Comparison of ENCODE assay signal across 24 cellular contexts in genomic region chr17:50605434-50605833, GRCh38. TPM values are rescaled to one million over a fixed set of nuclear protein-coding genes. Genes with fewer than 3 reads are reported as not detected.
A peak's percentile ranks its signal among the peaks of the same experiment; 100 is the strongest.
DNase-seq lines count a peak whose midpoint lies in the region; FAIRE-seq and TF ChIP-seq lines count a peak whose summit lies in the region.
"Had no signal": no experiment of that assay in that cellular context is flagged by ENCODE, and none has a peak within 500 bp of the region (broad histone marks: within the 10 kb centered on the region; RNA-seq: fewer than 3 reads in every experiment).

No MANE protein-coding gene starts in this region.

- no peak overlapping the region for H4K91ac ChIP-seq in mesenchymal stem cell (ENCODE audit: low read length)

- no peak for FAIRE-seq in urothelium cell line (lab: Jason Lieb, UNC)
- FAIRE-seq: GM12891, H1 had no signal

- no peaks in the 10 kb centered on the region for H3K79me1 ChIP-seq in mesenchymal stem cell (replicated peaks; ENCODE audit: low read length, poor library complexity, severe bottlenecking)

- 89% methylated on average over 10 of the region's 10 CpGs for WGBS in mesenchymal stem cell

- TF ChIP-seq CTCF in fibroblast of lung (conservative IDR thresholded peaks at IDR 0.05 in 1 of 2, IDR thresholded peaks at IDR 0.05 in 1 of 2; ENCODE audit: low read depth in 1 of 2, low read length in 2 of 2) (no peak), vagina (IDR thresholded peaks at IDR 0.05) (no peak)

- H3K79me2 ChIP-seq in fibroblast of lung (ENCODE audit: control insufficient read depth, insufficient read depth, low read length): no peaks in the 10 kb centered on the region

- no peak overlapping the region for H2AK5ac ChIP-seq in mesenchymal stem cell (ENCODE audit: low read length, severe bottlenecking)

- H3K9me3 ChIP-seq in SK-N-MC (ENCODE audit: low read depth, low read length): no peaks in the 10 kb centered on the region
- H3K9me3 ChIP-seq in fibroblast of lung (ENCODE audit: control insufficient read depth, insufficient read depth, low read depth, low read length): no peaks in the 10 kb centered on the region
- H3K9me3 ChIP-seq in mesenchymal stem cell (ENCODE audit: control insufficient read depth, low read length): no peaks in the 10 kb centered on the region
- H3K9me3 ChIP-seq in vagina: no peaks in the 10 kb centered on the region
- H3K9me3 ChIP-seq: BLaER1 treated with 17β-estradiol and CSF1 and Interleukin-3, amounts not matched to agents 10 nM and 100 nM; Caco-2; Peyer's patch had no signal

- no peak overlapping the region for H3K4ac ChIP-seq in mesenchymal stem cell (ENCODE audit: low read depth in 1 of 2, low read length in 2 of 2)

- H2BK12ac ChIP-seq in mesenchymal stem cell (ENCODE audit: low read length in 2 of 2): no peak overlapping the region

- H3K4me2 ChIP-seq in fibroblast of lung (ENCODE audit: extremely low read depth, insufficient read depth, low read length) (no peak overlapping the region), mesenchymal stem cell (ENCODE audit: low read length, poor library complexity, severe bottlenecking) (no peak overlapping the region)
- H3K4me2 ChIP-seq: BLaER1 treated with 17β-estradiol and CSF1 and Interleukin-3, amounts not matched to agents 10 nM and 100 nM; KMS-11 had no signal

- H3K4me1 ChIP-seq in fibroblast of lung (ENCODE audit: control insufficient read depth, extremely low read depth, insufficient read depth, low read length) (peaks cover 2% of the 10 kb centered on the region), mesenchymal stem cell (ENCODE audit: control insufficient read depth, insufficient read depth, low read depth, low read length) (peaks cover 7% of the 10 kb centered on the region), vagina (peaks cover 31% of the 10 kb centered on the region)
- H3K4me1 ChIP-seq: Caco-2, Peyer's patch had no signal

- peak overlapping the region; percentile 54; the same call in 1 of the 2 replicates for H3K27ac ChIP-seq in SK-N-MC
- H3K27ac ChIP-seq in fibroblast of lung (ENCODE audit: insufficient read depth, low read length): no peak overlapping the region
- no peak overlapping the region for H3K27ac ChIP-seq in mesenchymal stem cell (ENCODE audit: low read length, poor library complexity, severe bottlenecking)
- H3K27ac ChIP-seq in vagina: peak overlapping the region; percentile 76
- H3K27ac ChIP-seq: BLaER1 treated with 17β-estradiol and CSF1 and Interleukin-3, amounts not matched to agents 10 nM and 100 nM; KMS-11; Peyer's patch had no signal

- H3K18ac ChIP-seq in mesenchymal stem cell (ENCODE audit: low read depth in 1 of 2, low read length in 2 of 2): no peak overlapping the region

- H3K9ac ChIP-seq in SK-N-MC (ENCODE audit: insufficient read length): no peak overlapping the region
- no peak overlapping the region for H3K9ac ChIP-seq in fibroblast of lung (ENCODE audit: insufficient read depth, low read length)
- H3K9ac ChIP-seq in mesenchymal stem cell (ENCODE audit: low read length): no peak overlapping the region
- H3K9ac ChIP-seq: BLaER1 treated with 17β-estradiol and CSF1 and Interleukin-3, amounts not matched to agents 10 nM and 100 nM; KMS-11 had no signal

- H2BK5ac ChIP-seq in mesenchymal stem cell (ENCODE audit: low read depth, low read length, poor library complexity, severe bottlenecking): no peak overlapping the region

- no peak overlapping the region for H3K14ac ChIP-seq in mesenchymal stem cell (ENCODE audit: low read length in 2 of 2)

- no peak overlapping the region for H3K4me3 ChIP-seq in SK-N-MC
- no peak overlapping the region for H3K4me3 ChIP-seq in fibroblast of lung (replicated peaks in 1 of 4; ENCODE audit: control extremely low read depth in 1 of 4, insufficient read depth in 1 of 4, low read depth in 3 of 4, low read length in 4 of 4)
- H3K4me3 ChIP-seq in mesenchymal stem cell (ENCODE audit: insufficient read depth in 1 of 2, low read depth in 1 of 2, low read length in 2 of 2): no peak overlapping the region
- H3K4me3 ChIP-seq in vagina: no peak overlapping the region
- H3K4me3 ChIP-seq: BLaER1 treated with 17β-estradiol and CSF1 and Interleukin-3, amounts not matched to agents 10 nM and 100 nM; Peyer's patch had no signal

- H3K36me3 ChIP-seq in SK-N-MC (ENCODE audit: insufficient read depth, low read length) (no peaks in the 10 kb centered on the region), fibroblast of lung (ENCODE audit: control insufficient read depth, insufficient read depth, low read length) (no peaks in the 10 kb centered on the region), mesenchymal stem cell (ENCODE audit: control insufficient read depth in 1 of 2, insufficient read depth in 2 of 2, low read depth in 1 of 2, low read length in 2 of 2) (no peaks in the 10 kb centered on the region), vagina (no peaks in the 10 kb centered on the region)
- H3K36me3 ChIP-seq: BLaER1 treated with 17β-estradiol and CSF1 and Interleukin-3, amounts not matched to agents 10 nM and 100 nM; Peyer's patch had no signal

- no peak overlapping the region for H2BK120ac ChIP-seq in mesenchymal stem cell (ENCODE audit: low read depth, low read length)

- no peaks in the 10 kb centered on the region for H4K20me1 ChIP-seq in fibroblast of lung (ENCODE audit: control insufficient read depth, extremely low read depth, insufficient read depth, low read length)
- H4K20me1 ChIP-seq: BLaER1 treated with 17β-estradiol and CSF1 and Interleukin-3, amounts not matched to agents 10 nM and 100 nM had no signal

- intact Hi-C loops in vagina (cut with DNase I): no loop called here

- peak overlapping the region; percentile 31 for H2BK15ac ChIP-seq in mesenchymal stem cell (ENCODE audit: low read depth, poor library complexity, severe bottlenecking)

- H3K27me3 ChIP-seq in fibroblast of lung (ENCODE audit: control insufficient read depth, insufficient read depth, low read length) (peaks cover 28% of the 10 kb centered on the region), mesenchymal stem cell (ENCODE audit: control insufficient read depth in 1 of 2, insufficient read depth in 1 of 2, low read length in 2 of 2) (peaks cover 39 to 44% of the 10 kb centered on the region in 2 experiments), vagina (no peaks in the 10 kb centered on the region)
- H3K27me3 ChIP-seq: BLaER1 treated with 17β-estradiol and CSF1 and Interleukin-3, amounts not matched to agents 10 nM and 100 nM; Peyer's patch had no signal

- no peak for TF ChIP-seq POLR2A in vagina (IDR thresholded peaks at IDR 0.05)

- no peak overlapping the region for H4K8ac ChIP-seq in mesenchymal stem cell (ENCODE audit: low read length)

- DNase-seq in SK-N-MC (ENCODE audit: low read depth, low spot score) (no peak), fibroblast of lung (ENCODE audit: low read depth in 2 of 2) (peak; percentile 12 to 44), mesenchymal stem cell (no peak), vagina (ENCODE audit: extremely low spot score in 2 of 2) (no peak), NCI-H1930 (lab: John Stamatoyannopoulos, UW) (no peak), urothelium cell line (ENCODE audit: low spot score) (no peak)
- no peak for DNase-seq in effector CD4-positive, alpha-beta T cell
- DNase-seq: Caco-2; CD4-positive, alpha-beta memory T cell; DND-41; NCI-H1105; NCI-H146; NCI-H2081; NCI-H2171; NCI-H345; NCI-H524; NCI-H774; NK-92 treated with Interleukin-12 subunit alpha and Interleukin-12 subunit beta, amount 100 ng/mL, for 24 hours; Peyer's patch had no signal

- no peak overlapping the region for H3K23ac ChIP-seq in mesenchymal stem cell (ENCODE audit: low read length in 2 of 2)

- H2AFZ ChIP-seq in fibroblast of lung (ENCODE audit: low read length): no peak overlapping the region
- H2AFZ ChIP-seq in mesenchymal stem cell (ENCODE audit: low read depth, low read length): no peak overlapping the region

RNA-seq across cellular contexts. Expression of gene ABCC3, which starts 29.2 kb away (rescaled TPM):
- total RNA-seq in fibroblast of lung: 20.0 and 34.8 TPM in 2 replicates
- polyA plus RNA-seq in fibroblast of lung: 11.5 and 11.9 TPM in 2 replicates
- polyA plus RNA-seq in fibroblast of lung (2012): 13.8 and 14.8 TPM in 2 replicates
- 35.8 and 62.2 TPM in 2 replicates for polyA minus RNA-seq in fibroblast of lung (ENCODE audit: low replicate concordance)
- polyA plus RNA-seq in mesenchymal stem cell (2013, experiment 1 of 2): 2.5 TPM
- polyA plus RNA-seq in mesenchymal stem cell (2013, experiment 2 of 2): 2.5 TPM
- 47.6 TPM for total RNA-seq in vagina
- total RNA-seq: G401 had no signal
- polyA plus RNA-seq: CD4-positive, alpha-beta memory T cell had no signal

RNA-seq across cellular contexts. Expression of gene CACNA1G, which starts 44.9 kb away (rescaled TPM):
- total RNA-seq in fibroblast of lung: 0.26 and 0.99 TPM in 2 replicates
- polyA plus RNA-seq in fibroblast of lung: 0.08 and 0.09 TPM in 2 replicates
- polyA plus RNA-seq in fibroblast of lung (2012): 0.06 and 0.08 TPM in 2 replicates
- 0.07 TPM in 1 of 2 replicates, not detected in the other for polyA minus RNA-seq in fibroblast of lung (ENCODE audit: low replicate concordance)
- polyA plus RNA-seq in mesenchymal stem cell (2013, experiment 1 of 2): 0.01 TPM
- 0.01 TPM for polyA plus RNA-seq in mesenchymal stem cell (2013, experiment 2 of 2)
- 4.9 TPM for total RNA-seq in vagina
- total RNA-seq: CD4-positive, alpha-beta memory T cell; Peyer's patch had no signal
- polyA plus RNA-seq: CD4-positive, alpha-beta memory T cell had no signal

RNA-seq across cellular contexts. Expression of gene SPATA20, which starts 58.5 kb away (rescaled TPM):
- total RNA-seq in fibroblast of lung (68.8 and 119 TPM in 2 replicates), vagina (73.4 TPM)
- polyA plus RNA-seq in fibroblast of lung: 19.9 and 21.6 TPM in 2 replicates
- polyA plus RNA-seq in fibroblast of lung (2012): 47.3 and 47.5 TPM in 2 replicates
- polyA minus RNA-seq in fibroblast of lung (ENCODE audit: low replicate concordance): 52.9 and 56.4 TPM in 2 replicates
- 36.6 TPM for polyA plus RNA-seq in mesenchymal stem cell (2013, experiment 1 of 2)
- 37.2 TPM for polyA plus RNA-seq in mesenchymal stem cell (2013, experiment 2 of 2)

Comparison
In these comparisons a context has a peak if more than half of its experiments do, and no peak if none do; other contexts are left out.
1. DNase-seq: peak in fibroblast of lung (2 of 2); none in SK-N-MC (single experiment), mesenchymal stem cell (single experiment), vagina (0 of 2), NCI-H1930 (0 of 2), effector CD4-positive, alpha-beta T cell (single experiment) and urothelium cell line (single experiment).
2. H3K27ac ChIP-seq: peak in SK-N-MC (single experiment) and vagina (single experiment); none in fibroblast of lung (single experiment) and mesenchymal stem cell (single experiment).